Comparison of ENCODE assay signal across 26 cellular contexts in genomic region chr18:55266981-55267380, GRCh38.
A peak's percentile ranks its signal among the peaks of the same experiment; 100 is the strongest.
DNase-seq lines count a peak whose midpoint lies in the region; FAIRE-seq and TF ChIP-seq lines count a peak whose summit lies in the region.
"Had no signal": no experiment of that assay in that cellular context is flagged by ENCODE, and none has a peak within 500 bp of the region (broad histone marks: within the 10 kb centered on the region; RNA-seq: fewer than 3 reads in every experiment).

No MANE protein-coding gene starts in this region.

- no peak overlapping the region for H2AFZ ChIP-seq in SK-N-SH (ENCODE audit: low read depth)

- H3K27me3 ChIP-seq in SK-N-SH (ENCODE audit: insufficient read depth), result no peaks in the 10 kb centered on the region
- H3K27me3 ChIP-seq: BLaER1, colonic mucosa, thyroid gland had no signal

- DNase-seq in GM12891 (ENCODE audit: insufficient read length, low spot score) (no peak), SK-N-SH (no peak), foreskin fibroblast (peak; percentile 62 to 83), A172 (ENCODE audit: low spot score) (no peak), AG08396 (ENCODE audit: low spot score) (no peak), NOMO-1 treated with dmso at 0.1 percent for 144 hours (lab: John Stamatoyannopoulos, UW; ENCODE audit: unreplicated experiment) (no peak), NCI-H2029 treated with DMSO at 0.1 percent for 48 hours (lab: John Stamatoyannopoulos, UW) (no peak)
- DNase-seq: activated CD4-positive, alpha-beta T cell treated with anti-CD3 and anti-CD28 coated beads, Interleukin-2, amount 50 U/mL, for 1 hour; activated CD8-positive, alpha-beta memory T cell treated with anti-CD3 and anti-CD28 coated beads, Interleukin-2, amount 10 ng/mL, durations not matched to agents 7 days and 5 days; activated naive CD4-positive, alpha-beta T cell treated with anti-CD3 and anti-CD28 coated beads, Interleukin-2, amount 10 ng/mL, durations not matched to agents 7 days and 5 days; amniotic stem cell; Caco-2; colonic mucosa; DND-41; left cardiac atrium; natural killer cell; NCI-H1417 treated with DMSO at 0.1 percent for 48 hours; NCI-H2107; NCI-H446; PC-3; retina; stimulated activated CD4-positive, alpha-beta T cell treated with anti-CD3 and anti-CD28 coated beads, Interleukin-4, amount 100 ng/mL, for 24 hours; SW 1271; T1000; thyroid gland had no signal

- no peaks in the 10 kb centered on the region for H3K9me2 ChIP-seq in SK-N-SH

- TF ChIP-seq CTCF in SK-N-SH (IDR thresholded peaks at IDR 0.05), result no peak
- TF ChIP-seq CTCF in foreskin fibroblast (IDR thresholded peaks at IDR 0.05; ENCODE audit: low read depth, low read length), result no peak

- no peak for TF ChIP-seq RAD21 in SK-N-SH (IDR thresholded peaks at IDR 0.05; ENCODE audit: low read length)

- TF ChIP-seq POLR2A in GM12891 (IDR thresholded peaks at IDR 0.05; ENCODE audit: low read depth, low read length), result no peak

- peaks cover 67 to 93% of the 10 kb centered on the region in 2 experiments for H3K36me3 ChIP-seq in SK-N-SH (replicated peaks in 1 of 2; ENCODE audit: control insufficient read depth in 1 of 2, insufficient read depth in 2 of 2, low read length in 1 of 2)
- H3K36me3 ChIP-seq: colonic mucosa had no signal

- no peaks in the 10 kb centered on the region for H4K20me1 ChIP-seq in SK-N-SH (ENCODE audit: insufficient read depth)

- H3K9me3 ChIP-seq in SK-N-SH, result no peaks in the 10 kb centered on the region
- H3K9me3 ChIP-seq: BLaER1, Caco-2, colonic mucosa, thyroid gland had no signal

- no peak for TF ChIP-seq EP300 in SK-N-SH (IDR thresholded peaks at IDR 0.05; ENCODE audit: borderline replicate concordance in 1 of 2, low read depth in 1 of 2, low read length in 1 of 2)

- peaks cover 27% of the 10 kb centered on the region for H3F3A ChIP-seq in SK-N-SH (replicated peaks; ENCODE audit: insufficient read depth)

- FAIRE-seq in GM12891 (lab: Jason Lieb, UNC), result peak; percentile 80

- WGBS in SK-N-SH (ENCODE audit: low lambda C conversion rate), result 44% methylated on average over 6 of the region's 6 CpGs

- H3K79me2 ChIP-seq in SK-N-SH (ENCODE audit: insufficient read depth), result peaks cover 49% of the 10 kb centered on the region

- POLR2A ChIA-PET in SK-N-SH (lab: Yijun Ruan, JAX), result no interaction called here

- H3K4me3 ChIP-seq in SK-N-SH (ENCODE audit: low read depth in 2 of 2, low read length in 1 of 2) (no peak overlapping the region), foreskin fibroblast (ENCODE audit: low read depth in 1 of 2, low read length in 2 of 2) (peak overlapping the region in 1 of 2 donors; percentile 5)
- H3K4me3 ChIP-seq: BLaER1, colonic mucosa, thyroid gland had no signal

- peaks cover 21 to 29% of the 10 kb centered on the region in 2 experiments; a peak in 3 of 4 replicates for H3K4me1 ChIP-seq in SK-N-SH (ENCODE audit: control insufficient read depth in 1 of 2, insufficient read depth in 2 of 2, low read depth in 1 of 2, low read length in 1 of 2)
- H3K4me1 ChIP-seq: colonic mucosa had no signal

- peak overlapping the region; percentile 31 to 85; a peak in 3 of 4 replicates for H3K27ac ChIP-seq in SK-N-SH (ENCODE audit: low read depth in 2 of 2, low read length in 1 of 2)
- H3K27ac ChIP-seq: BLaER1, colonic mucosa, thyroid gland had no signal

- H3K9ac ChIP-seq in SK-N-SH, result no peak overlapping the region
- H3K9ac ChIP-seq: BLaER1 had no signal

- H3K4me2 ChIP-seq in SK-N-SH, result no peak overlapping the region
- H3K4me2 ChIP-seq: BLaER1 had no signal

- CTCF ChIA-PET in SK-N-SH (lab: Yijun Ruan, JAX), result interaction anchor here (0.6 to 1.4 kb wide), 4 partner anchors 10 to 33 kb away, joined by 3 to 6 read pairs (median 4); no protein-coding TSS in a partner anchor

TF ChIP-seq in GM12891, 5 proteins besides CTCF, POLR2A, EP300 and RAD21:
- TF ChIP-seq PAX5 (IDR thresholded peaks at IDR 0.05; ENCODE audit: insufficient read depth, low read length, severe bottlenecking) (no peak), POU2F2 (IDR thresholded peaks at IDR 0.05; ENCODE audit: low read depth, low read length) (no peak), POLR2AphosphoS5 (IDR thresholded peaks at IDR 0.05; ENCODE audit: low read depth, low read length) (no peak), SPI1 (IDR thresholded peaks at IDR 0.05; ENCODE audit: low read depth, low read length) (no peak), TAF1 (IDR thresholded peaks at IDR 0.05; ENCODE audit: low read depth, low read length) (no peak)

TF ChIP-seq in SK-N-SH, 30 proteins besides CTCF, POLR2A, EP300 and RAD21:
- TF ChIP-seq, protein P1, sequence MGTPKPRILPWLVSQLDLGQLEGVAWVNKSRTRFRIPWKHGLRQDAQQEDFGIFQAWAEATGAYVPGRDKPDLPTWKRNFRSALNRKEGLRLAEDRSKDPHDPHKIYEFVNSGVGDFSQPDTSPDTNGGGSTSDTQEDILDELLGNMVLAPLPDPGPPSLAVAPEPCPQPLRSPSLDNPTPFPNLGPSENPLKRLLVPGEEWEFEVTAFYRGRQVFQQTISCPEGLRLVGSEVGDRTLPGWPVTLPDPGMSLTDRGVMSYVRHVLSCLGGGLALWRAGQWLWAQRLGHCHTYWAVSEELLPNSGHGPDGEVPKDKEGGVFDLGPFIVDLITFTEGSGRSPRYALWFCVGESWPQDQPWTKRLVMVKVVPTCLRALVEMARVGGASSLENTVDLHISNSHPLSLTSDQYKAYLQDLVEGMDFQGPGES (IDR thresholded peaks at IDR 0.05; ENCODE audit: low read depth, low read length), result no peak
- TF ChIP-seq PBX3 (IDR thresholded peaks at IDR 0.05) (no peak), MXI1 (IDR thresholded peaks at IDR 0.05; ENCODE audit: low read depth, low read length) (no peak), FOXM1 (IDR thresholded peaks at IDR 0.05; ENCODE audit: low read depth) (no peak), EZH2phosphoT487 (IDR thresholded peaks at IDR 0.05; ENCODE audit: borderline replicate concordance, low read depth) (no peak), SMC3 (IDR thresholded peaks at IDR 0.05; ENCODE audit: low read depth, low read length) (no peak), ELF1 (IDR thresholded peaks at IDR 0.05) (no peak), RFX5 (IDR thresholded peaks at IDR 0.05; ENCODE audit: low read length) (no peak), NRF1 (IDR thresholded peaks at IDR 0.05; ENCODE audit: low read depth, low read length) (no peak), USF2 (IDR thresholded peaks at IDR 0.05; ENCODE audit: borderline replicate concordance, low read depth, low read length) (no peak)
- TF ChIP-seq, protein P2, sequence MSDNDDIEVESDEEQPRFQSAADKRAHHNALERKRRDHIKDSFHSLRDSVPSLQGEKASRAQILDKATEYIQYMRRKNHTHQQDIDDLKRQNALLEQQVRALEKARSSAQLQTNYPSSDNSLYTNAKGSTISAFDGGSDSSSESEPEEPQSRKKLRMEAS (IDR thresholded peaks at IDR 0.05; ENCODE audit: low read depth), result no peak

Comparison
In these comparisons a context has a peak if more than half of its experiments do, and no peak if none do; other contexts are left out.
1. DNase-seq: peak in foreskin fibroblast (2 of 2); none in GM12891 (single experiment), SK-N-SH (single experiment), A172 (single experiment), AG08396 (single experiment), NOMO-1 treated with dmso at 0.1 percent for 144 hours (single experiment) and NCI-H2029 treated with DMSO at 0.1 percent for 48 hours (single experiment).